Comparison of ENCODE assay signal across 8 cellular contexts in genomic region chr6:33320315-33321181, GRCh38. TPM values are rescaled to one million over a fixed set of nuclear protein-coding genes. Genes with fewer than 3 reads are reported as not detected.
DNase-seq lines count a peak whose midpoint lies in the region; ATAC-seq and TF ChIP-seq lines count a peak whose summit lies in the region.

No MANE protein-coding gene starts in this region.

- no peak overlapping the region for H3K27ac Mint-ChIP-seq in Caco-2 (ENCODE audit: unreplicated experiment)
- peak overlapping the region; percentile 78 for H3K27ac Mint-ChIP-seq in endothelial cell (ENCODE audit: unreplicated experiment)

- no peaks in the 10 kb centered on the region for H3K27me3 ChIP-seq in Caco-2 (replicated peaks; ENCODE audit: control insufficient read depth, insufficient read depth, low read length)
- no peaks in the 10 kb centered on the region for H3K27me3 ChIP-seq in PC-3 (ENCODE audit: low read length)
- no peaks in the 10 kb centered on the region for H3K27me3 ChIP-seq in neutrophil

- BruUV-seq in Caco-2 (replicated peaks; lab: Mats Ljungman, UMichigan): no TSS peak
- TSS peak; percentile 41 for BruUV-seq in PC-3 (replicated peaks; lab: Mats Ljungman, UMichigan)

- peak overlapping the region; percentile 86 for H3K27ac ChIP-seq in PC-3 (ENCODE audit: low read length)
- H3K27ac ChIP-seq in neutrophil: peak overlapping the region; percentile 90

- CTCF ChIA-PET in Caco-2 (lab: Charles Lee) (interaction anchor here (0.5 kb wide), 1 partner anchor 24 kb away, joined by 3 read pairs; no protein-coding TSS in a partner anchor), PC-3 (lab: Charles Lee) (no interaction called here)

- ATAC-seq in PC-3 (peak; percentile 3; the same call in 1 of the 2 replicates), HG02610 (IDR thresholded peaks at IDR 0.05; ENCODE audit: unreplicated experiment) (no peak), GM18867 (IDR thresholded peaks at IDR 0.05; ENCODE audit: unreplicated experiment) (no peak), GM18519 (IDR thresholded peaks at IDR 0.05; ENCODE audit: low FRiP score, unreplicated experiment) (no peak)

- H3K4me3 Mint-ChIP-seq in Caco-2 (ENCODE audit: unreplicated experiment): peak overlapping the region; percentile 84
- peak overlapping the region; percentile 88 for H3K4me3 Mint-ChIP-seq in endothelial cell (ENCODE audit: unreplicated experiment)

- DNase-seq in Caco-2 (no peak), PC-3 (peak; percentile 79), endothelial cell (ENCODE audit: low spot score) (no peak)
- no peak for DNase-seq in stimulated activated CD4-positive, alpha-beta T cell treated with anti-CD3 and anti-CD28 coated beads, Interleukin-2, amount 100 ng/mL, for 24 hours

- H3K9ac ChIP-seq in PC-3 (ENCODE audit: low read length): peak overlapping the region; percentile 46

- H3K4me2 ChIP-seq in PC-3 (ENCODE audit: low read length): peak overlapping the region; percentile 96

- H3K4me1 Mint-ChIP-seq in Caco-2 (ENCODE audit: low read depth, unreplicated experiment): peaks cover 38% of the 10 kb centered on the region
- peaks cover 50% of the 10 kb centered on the region for H3K4me1 Mint-ChIP-seq in endothelial cell (ENCODE audit: unreplicated experiment)

- no peaks in the 10 kb centered on the region for H3K9me3 Mint-ChIP-seq in Caco-2 (ENCODE audit: unreplicated experiment)
- H3K9me3 Mint-ChIP-seq in endothelial cell (ENCODE audit: unreplicated experiment): no peaks in the 10 kb centered on the region

- intact Hi-C loops in Caco-2 (cut with micrococcal nuclease; ENCODE audit: unreplicated experiment): no loop called here
- intact Hi-C loops in PC-3 (cut with micrococcal nuclease): no loop called here

- H3F3A ChIP-seq in PC-3 (ENCODE audit: low read length, unreplicated experiment): no peaks in the 10 kb centered on the region

- no peak overlapping the region for H2AFZ ChIP-seq in PC-3 (ENCODE audit: low read length)

- H3K27me3 Mint-ChIP-seq in Caco-2 (ENCODE audit: insufficient read depth, unreplicated experiment) (no peaks in the 10 kb centered on the region), endothelial cell (ENCODE audit: unreplicated experiment) (peaks cover 26% of the 10 kb centered on the region)

- H3K4me3 ChIP-seq in Caco-2 (ENCODE audit: low read depth, low read length): no peak overlapping the region
- peak overlapping the region; percentile 95 for H3K4me3 ChIP-seq in PC-3 (ENCODE audit: low read length)
- no peak overlapping the region for H3K4me3 ChIP-seq in neutrophil (ENCODE audit: low read depth in 1 of 2, low read length in 1 of 2)

- peaks cover 53% of the 10 kb centered on the region for H3K36me3 Mint-ChIP-seq in Caco-2 (ENCODE audit: insufficient read depth, unreplicated experiment)
- peaks cover 32% of the 10 kb centered on the region for H3K36me3 Mint-ChIP-seq in endothelial cell (ENCODE audit: low read depth, unreplicated experiment)

- H3K9me2 ChIP-seq in PC-3 (replicated peaks; ENCODE audit: low read length): no peaks in the 10 kb centered on the region

- peaks cover 38% of the 10 kb centered on the region for H3K79me2 ChIP-seq in PC-3 (ENCODE audit: low read length)

- POLR2A ChIA-PET in Caco-2 (lab: Charles Lee): no interaction called here
- POLR2A ChIA-PET in PC-3 (lab: Charles Lee; ENCODE audit: unreplicated experiment): no interaction called here

- H3K4me1 ChIP-seq in Caco-2: peaks cover 11% of the 10 kb centered on the region; the same call in 1 of the 2 replicates
- H3K4me1 ChIP-seq in PC-3 (ENCODE audit: insufficient read depth, low read length): peaks cover 51% of the 10 kb centered on the region
- peaks cover 79% of the 10 kb centered on the region in 2 experiments for H3K4me1 ChIP-seq in neutrophil (ENCODE audit: control insufficient read depth in 1 of 2, insufficient read depth in 1 of 2, low read depth in 1 of 2, low read length in 1 of 2)

- TF ChIP-seq CTCF in Caco-2 (IDR thresholded peaks at IDR 0.05; ENCODE audit: insufficient read depth in 1 of 2, low read depth in 1 of 2, low read length in 1 of 2, severe bottlenecking in 1 of 2, unreplicated experiment in 1 of 2): no peak
- TF ChIP-seq CTCF in PC-3 (conservative IDR thresholded peaks at IDR 0.05; ENCODE audit: low read depth, low read length): no peak
- no peak for TF ChIP-seq CTCF in endothelial cell (IDR thresholded peaks at IDR 0.05; ENCODE audit: unreplicated experiment)
- no peak for TF ChIP-seq CTCF in neutrophil (IDR thresholded peaks at IDR 0.05)

- peaks cover 5% of the 10 kb centered on the region for H3K36me3 ChIP-seq in Caco-2 (ENCODE audit: control insufficient read depth, insufficient read depth, low read length)
- peaks cover 12% of the 10 kb centered on the region; the same call in 1 of the 2 replicates for H3K36me3 ChIP-seq in PC-3 (ENCODE audit: low read depth, low read length)
- peaks cover 32% of the 10 kb centered on the region for H3K36me3 ChIP-seq in neutrophil

- no peaks in the 10 kb centered on the region for H3K9me3 ChIP-seq in Caco-2
- no peaks in the 10 kb centered on the region for H3K9me3 ChIP-seq in PC-3 (ENCODE audit: low read length)
- no peaks in the 10 kb centered on the region for H3K9me3 ChIP-seq in neutrophil

- no peaks in the 10 kb centered on the region for H4K20me1 ChIP-seq in PC-3 (ENCODE audit: low read length)

RNA-seq across cellular contexts. Expression of gene DAXX, which starts 2.2 kb away (rescaled TPM):
- total RNA-seq in Caco-2 (2022) (46.1 and 48.2 TPM in 2 replicates), PC-3 (2014; rRNA removed) (35.1 and 40.3 TPM in 2 replicates), endothelial cell (ENCODE audit: unreplicated experiment) (49.6 TPM)

RNA-seq across cellular contexts. Expression of gene ZBTB22, which starts 3.0 kb away (rescaled TPM):
- total RNA-seq in Caco-2 (2022) (11.5 and 12.6 TPM in 2 replicates), PC-3 (2014; rRNA removed) (18.8 and 19.8 TPM in 2 replicates), endothelial cell (ENCODE audit: unreplicated experiment) (16.9 TPM)

RNA-seq across cellular contexts. Expression of gene TAPBP, which starts 6.7 kb away (rescaled TPM):
- total RNA-seq in Caco-2 (2022): 36.7 and 43.9 TPM in 2 replicates
- total RNA-seq in PC-3 (2014; rRNA removed): 67.2 and 77.8 TPM in 2 replicates
- 57.1 TPM for total RNA-seq in endothelial cell (ENCODE audit: unreplicated experiment)

RNA-seq across cellular contexts. Expression of gene RGL2, which starts 21.8 kb away (rescaled TPM):
- total RNA-seq in Caco-2 (2022): 70.7 and 71.3 TPM in 2 replicates
- total RNA-seq in PC-3 (2014; rRNA removed): 34.9 and 37.0 TPM in 2 replicates
- total RNA-seq in endothelial cell (ENCODE audit: unreplicated experiment): 167 TPM

RNA-seq across cellular contexts. Expression of gene PFDN6, which starts 31.1 kb away (rescaled TPM):
- 65.9 and 81.8 TPM in 2 replicates for total RNA-seq in Caco-2 (2022)
- total RNA-seq in PC-3 (2014; rRNA removed): 153 and 181 TPM in 2 replicates
- total RNA-seq in endothelial cell (ENCODE audit: unreplicated experiment): 33.3 TPM
